ENCODE assay signal across 1 cellular context in the genomic region with DNA sequence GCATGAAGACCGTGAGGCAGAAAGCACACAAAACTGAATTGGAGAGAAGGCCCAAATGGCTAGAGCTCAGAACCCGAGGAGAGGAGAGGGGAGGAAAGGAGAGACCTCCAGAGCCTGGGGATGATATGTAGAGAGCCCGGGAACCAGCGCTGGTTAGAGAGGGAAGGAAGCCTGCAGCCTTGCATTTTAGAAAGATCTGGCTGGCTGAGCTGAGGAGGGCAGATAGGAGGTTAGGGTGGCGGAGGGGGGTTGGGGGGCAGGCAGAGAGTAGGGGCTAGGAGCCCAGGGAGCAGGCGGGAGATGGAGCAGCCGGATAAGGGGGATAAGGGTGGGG.
TF ChIP-seq lines count a peak whose summit lies in the region.

No MANE protein-coding gene starts in this region.

TF ChIP-seq in HCT116, 20 proteins besides CTCF, POLR2A, EP300 and RAD21 (continued from another document):
- TF ChIP-seq, protein P1, sequence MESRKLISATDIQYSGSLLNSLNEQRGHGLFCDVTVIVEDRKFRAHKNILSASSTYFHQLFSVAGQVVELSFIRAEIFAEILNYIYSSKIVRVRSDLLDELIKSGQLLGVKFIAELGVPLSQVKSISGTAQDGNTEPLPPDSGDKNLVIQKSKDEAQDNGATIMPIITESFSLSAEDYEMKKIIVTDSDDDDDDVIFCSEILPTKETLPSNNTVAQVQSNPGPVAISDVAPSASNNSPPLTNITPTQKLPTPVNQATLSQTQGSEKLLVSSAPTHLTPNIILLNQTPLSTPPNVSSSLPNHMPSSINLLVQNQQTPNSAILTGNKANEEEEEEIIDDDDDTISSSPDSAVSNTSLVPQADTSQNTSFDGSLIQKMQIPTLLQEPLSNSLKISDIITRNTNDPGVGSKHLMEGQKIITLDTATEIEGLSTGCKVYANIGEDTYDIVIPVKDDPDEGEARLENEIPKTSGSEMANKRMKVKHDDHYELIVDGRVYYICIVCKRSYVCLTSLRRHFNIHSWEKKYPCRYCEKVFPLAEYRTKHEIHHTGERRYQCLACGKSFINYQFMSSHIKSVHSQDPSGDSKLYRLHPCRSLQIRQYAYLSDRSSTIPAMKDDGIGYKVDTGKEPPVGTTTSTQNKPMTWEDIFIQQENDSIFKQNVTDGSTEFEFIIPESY (IDR thresholded peaks at IDR 0.05; ENCODE audit: extremely low read depth, insufficient replicate concordance, low read length) = no peak
- TF ChIP-seq EZH2 (IDR thresholded peaks at IDR 0.05) (no peak), ELF1 (IDR thresholded peaks at IDR 0.05; ENCODE audit: borderline replicate concordance, low read depth) (no peak), POLR2AphosphoS5 (IDR thresholded peaks at IDR 0.05; ENCODE audit: low read depth, low read length) (no peak), SIN3A (IDR thresholded peaks at IDR 0.05; ENCODE audit: low read depth) (no peak)
- TF ChIP-seq, protein P2, sequence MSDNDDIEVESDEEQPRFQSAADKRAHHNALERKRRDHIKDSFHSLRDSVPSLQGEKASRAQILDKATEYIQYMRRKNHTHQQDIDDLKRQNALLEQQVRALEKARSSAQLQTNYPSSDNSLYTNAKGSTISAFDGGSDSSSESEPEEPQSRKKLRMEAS (IDR thresholded peaks at IDR 0.05) = no peak
